Comparison of ENCODE assay signal across 8 cellular contexts in genomic region chr10:86711957-86712708, GRCh38. TPM values are rescaled to one million over a fixed set of nuclear protein-coding genes. Genes with fewer than 3 reads are reported as not detected.
DNase-seq lines count a peak whose midpoint lies in the region; ATAC-seq and TF ChIP-seq lines count a peak whose summit lies in the region.

No MANE protein-coding gene starts in this region.

- TF ChIP-seq CTCF in AG10803 (conservative IDR thresholded peaks at IDR 0.05; ENCODE audit: low read length) (no peak), GM13976 (IDR thresholded peaks at IDR 0.05; ENCODE audit: borderline replicate concordance, control extremely low read depth, extremely low read depth, insufficient read depth, missing control alignments) (no peak), adrenal gland (IDR thresholded peaks at IDR 0.05) (no peak)

- TF ChIP-seq POLR2A in adrenal gland (IDR thresholded peaks at IDR 0.05) = no peak

- H3K9me3 ChIP-seq in adrenal gland (replicated peaks in 1 of 3) = no peaks in the 10 kb centered on the region
- H3K9me3 ChIP-seq in iPS DF 6.9 (ENCODE audit: control insufficient read depth, insufficient read depth, low read length) = no peaks in the 10 kb centered on the region

- no peaks in the 10 kb centered on the region for H3K27me3 ChIP-seq in adrenal gland
- H3K27me3 ChIP-seq in iPS DF 6.9 (ENCODE audit: control insufficient read depth, insufficient read depth, low read length) = no peaks in the 10 kb centered on the region

- peak overlapping the region in 4 of 5 donors; percentile 32 to 93 (median 90) for H3K27ac ChIP-seq in adrenal gland
- no peak overlapping the region for H3K27ac ChIP-seq in iPS DF 6.9 (ENCODE audit: low read length)

- H3K4me3 ChIP-seq in AG10803 (ENCODE audit: low read length) = peak overlapping the region; percentile 59
- peak overlapping the region in 2 of 4 donors; percentile 63 to 76 for H3K4me3 ChIP-seq in adrenal gland
- H3K4me3 ChIP-seq in iPS DF 6.9 (ENCODE audit: low read length) = peak overlapping the region; percentile 30; the same call in 1 of the 2 replicates
- peak overlapping the region; percentile 58 for H3K4me3 ChIP-seq in skeletal muscle cell (ENCODE audit: low read depth, low read length)

- DNase-seq in AG10803 (ENCODE audit: low read depth) = peak; percentile 28
- DNase-seq in GM13976 (ENCODE audit: low spot score) = peak; percentile 82
- peak; percentile 39 for DNase-seq in NCI-H1694 (lab: John Stamatoyannopoulos, UW)
- peak in 5 of 7 donors; percentile 28 to 67 (median 51) for DNase-seq in adrenal gland
- no peak for DNase-seq in iPS DF 6.9 (ENCODE audit: low read depth, low spot score)
- DNase-seq in skeletal muscle cell (ENCODE audit: low read depth) = no peak
- no peak for DNase-seq in NCI-H1048 (lab: John Stamatoyannopoulos, UW)

- intact Hi-C loops in adrenal gland (cut with DNase I) = no loop called here

- peaks cover 6 to 11% of the 10 kb centered on the region in 2 donors for H3K4me1 ChIP-seq in adrenal gland (replicated peaks in 1 of 2)
- H3K4me1 ChIP-seq in iPS DF 6.9 (ENCODE audit: control insufficient read depth, insufficient read depth, low read length) = peaks cover 4% of the 10 kb centered on the region; the same call in 1 of the 2 replicates

- ATAC-seq in HG02642 (IDR thresholded peaks at IDR 0.05; ENCODE audit: poor library complexity, unreplicated experiment) = peak; percentile 25

- WGBS in adrenal gland, 4 donors = 14 to 19% (median 16%) methylated on average over 21 to 32 of the region's 32 CpGs
- no CpG with 5 or more reads among the region's 32 CpGs for WGBS in iPS DF 6.9 (ENCODE audit: insufficient coverage, insufficient read length)

- H3K36me3 ChIP-seq in adrenal gland (replicated peaks in 1 of 2) = no peaks in the 10 kb centered on the region
- no peaks in the 10 kb centered on the region for H3K36me3 ChIP-seq in iPS DF 6.9 (ENCODE audit: control insufficient read depth, insufficient read depth, low read length)

- in situ Hi-C loops in GM13976 (cut with MboI; ENCODE audit: low sequenced_read_pairs, unreplicated experiment) = no loop called here

RNA-seq across cellular contexts. Expression of gene LDB3, which starts 43.8 kb away (rescaled TPM):
- total RNA-seq in adrenal gland = under 1 TPM; 0.14 to 0.57 (median 0.26) TPM
- 1 to 10 TPM in 2 of 3 donors, under 1 TPM in 1; 0.40 to 2.7 (median 1.9) TPM for polyA plus RNA-seq in adrenal gland

RNA-seq across cellular contexts. Expression of gene BMPR1A, which starts 44.3 kb away (rescaled TPM):
- total RNA-seq in adrenal gland = 10 to 100 TPM; 21.2 to 45.3 (median 31.5) TPM
- 10 to 100 TPM in 1 of 3 donors, 1 to 10 TPM in 2; 4.4 to 22.3 (median 4.4) TPM for polyA plus RNA-seq in adrenal gland

RNA-seq across cellular contexts. Expression of gene OPN4, which starts 57.8 kb away (rescaled TPM):
- total RNA-seq in adrenal gland = under 1 TPM in 2 of 8 donors, not detected in 6; 0.28 to 0.45 TPM
- polyA plus RNA-seq in adrenal gland = under 1 TPM in 2 of 3 donors, not detected in 1; 0.29 to 0.30 TPM

Comparison
In these comparisons a context has a peak if more than half of its experiments do, and no peak if none do; other contexts are left out.
1. DNase-seq: peak in AG10803 (single experiment), GM13976 (single experiment), NCI-H1694 (single experiment) and adrenal gland (5 of 7); none in iPS DF 6.9 (single experiment), skeletal muscle cell (single experiment) and NCI-H1048 (single experiment).